ENCODE assay signal across 9 cellular contexts in the genomic region with DNA sequence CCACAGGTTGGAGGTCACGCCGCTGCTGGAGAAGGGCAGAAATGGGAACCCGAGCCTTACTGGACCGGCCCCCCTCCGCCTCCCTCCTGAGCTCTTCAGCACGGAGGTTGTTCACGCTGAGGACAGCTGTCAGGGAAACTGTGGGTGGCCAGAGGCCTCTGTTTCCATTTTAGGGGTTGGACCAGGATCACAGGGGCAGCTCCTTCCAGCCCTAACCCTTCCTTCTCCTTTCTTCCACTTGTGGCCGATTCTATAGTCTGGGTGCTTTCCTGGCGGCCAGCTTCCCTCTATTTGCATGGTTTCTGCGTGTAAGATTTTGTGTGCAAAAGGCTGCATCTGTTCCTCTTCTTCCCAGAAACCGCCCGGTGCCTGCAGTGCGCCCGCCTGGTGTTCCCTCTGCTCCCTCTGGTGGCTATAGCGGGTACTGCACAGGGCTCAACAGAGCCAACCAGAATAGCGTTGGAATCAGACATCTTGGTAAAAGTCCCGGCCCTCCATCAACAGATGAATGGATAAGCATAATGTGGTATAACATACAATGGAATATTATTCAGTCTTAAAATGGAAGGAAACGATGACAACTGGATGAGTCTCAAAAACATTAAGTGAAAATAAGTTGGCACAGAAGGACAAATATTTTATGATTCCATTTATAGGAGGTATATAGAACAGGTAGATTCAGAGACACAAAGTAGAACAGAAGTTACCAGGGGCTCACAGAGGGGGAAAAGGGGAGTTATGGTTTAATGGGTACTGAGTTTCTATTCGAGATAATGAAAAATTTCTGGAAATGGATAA. TPM values are rescaled to one million over a fixed set of nuclear protein-coding genes. Genes with fewer than 3 reads are reported as not detected.
A peak's percentile ranks its signal among the peaks of the same experiment; 100 is the strongest.
DNase-seq lines count a peak whose midpoint lies in the region; TF ChIP-seq lines count a peak whose summit lies in the region.
"Had no signal": no experiment of that assay in that cellular context is flagged by ENCODE, and none has a peak within 500 bp of the region (broad histone marks: within the 10 kb centered on the region; RNA-seq: fewer than 3 reads in every experiment).

No MANE protein-coding gene starts in this region.

- H3K4me1 ChIP-seq in Karpas-422 (ENCODE audit: low read length), result no peaks in the 10 kb centered on the region

- H3K9me3 ChIP-seq in Karpas-422 (ENCODE audit: low read length), result no peaks in the 10 kb centered on the region

- no peaks in the 10 kb centered on the region for H3K79me2 ChIP-seq in Karpas-422 (ENCODE audit: low read length)

- H3K27ac Mint-ChIP-seq in activated T-helper 2 cell treated with anti-CD3 and anti-CD28 coated beads, Interferon-gamma antibody, Interleukin-2, Interleukin-4, amounts not matched to agents 10 μg/mL and 5 μg/mL and 100 μg/mL, durations not matched to agents 14 hours and 24 hours and 36 hours, result no peak overlapping the region

- peaks cover 6% of the 10 kb centered on the region for H3K4me1 Mint-ChIP-seq in activated T-helper 2 cell treated with anti-CD3 and anti-CD28 coated beads, Interferon-gamma antibody, Interleukin-2, Interleukin-4, amounts not matched to agents 10 μg/mL and 5 μg/mL and 100 μg/mL, durations not matched to agents 14 hours and 24 hours and 36 hours (ENCODE audit: low read depth)

- H2AFZ ChIP-seq in Karpas-422 (ENCODE audit: low read length), result no peak overlapping the region; the same call in 1 of the 2 replicates

- intact Hi-C loops in activated T-helper 2 cell treated with anti-CD3 and anti-CD28 coated beads, Interferon-gamma antibody, Interleukin-2, Interleukin-4, amounts not matched to agents 10 μg/mL and 5 μg/mL and 100 μg/mL, durations not matched to agents 14 hours and 24 hours and 36 hours (cut with micrococcal nuclease), result loop anchor here (1.0 kb wide), 1 partner anchor 118 kb away; no protein-coding TSS in a partner anchor

- no peak overlapping the region for H3K4me2 ChIP-seq in Karpas-422 (ENCODE audit: low read depth, low read length, poor library complexity, severe bottlenecking)

- no peak overlapping the region for H3K4me3 Mint-ChIP-seq in activated T-helper 2 cell treated with anti-CD3 and anti-CD28 coated beads, Interferon-gamma antibody, Interleukin-2, Interleukin-4, amounts not matched to agents 10 μg/mL and 5 μg/mL and 100 μg/mL, durations not matched to agents 14 hours and 24 hours and 36 hours (ENCODE audit: low read depth)

- TF ChIP-seq CTCF in GM06990 (IDR thresholded peaks at IDR 0.05; ENCODE audit: insufficient read depth, low read length, poor library complexity, severe bottlenecking) (peak; percentile 100), foreskin fibroblast (IDR thresholded peaks at IDR 0.05; ENCODE audit: low read depth, low read length) (peak; percentile 100)

- H3K27me3 Mint-ChIP-seq in activated T-helper 2 cell treated with anti-CD3 and anti-CD28 coated beads, Interferon-gamma antibody, Interleukin-2, Interleukin-4, amounts not matched to agents 10 μg/mL and 5 μg/mL and 100 μg/mL, durations not matched to agents 14 hours and 24 hours and 36 hours (ENCODE audit: low read depth), result peaks cover 10% of the 10 kb centered on the region

- no peaks in the 10 kb centered on the region for H3K9me3 Mint-ChIP-seq in activated T-helper 2 cell treated with anti-CD3 and anti-CD28 coated beads, Interferon-gamma antibody, Interleukin-2, Interleukin-4, amounts not matched to agents 10 μg/mL and 5 μg/mL and 100 μg/mL, durations not matched to agents 14 hours and 24 hours and 36 hours

- peak; percentile 26 for DNase-seq in GM06990 (ENCODE audit: extremely low read depth, insufficient read length)
- DNase-seq in Karpas-422, result peak; percentile 90
- DNase-seq in SHP77 treated with DMSO at 0.1 percent for 48 hours (lab: John Stamatoyannopoulos, UW), result peak; percentile 42
- DNase-seq in activated T-helper 2 cell treated with anti-CD3 and anti-CD28 coated beads, Interferon-gamma antibody, Interleukin-2, Interleukin-4, amounts not matched to agents 10 μg/mL and 5 μg/mL and 100 μg/mL, durations not matched to agents 14 hours and 24 hours and 36 hours (ENCODE audit: low spot score), result peak; percentile 66
- peak; percentile 66 to 90 for DNase-seq in foreskin fibroblast
- DNase-seq in nucleus accumbens (lab: John Stamatoyannopoulos, UW), result peak in 55 of 56 donors; percentile 13 to 96 (median 72)
- DNase-seq in superior temporal gyrus (ENCODE audit: extremely low spot score), result peak; percentile 94
- no peak for DNase-seq in cortex of kidney (lab: John Stamatoyannopoulos, UW)

- no peaks in the 10 kb centered on the region for H3K9me2 ChIP-seq in Karpas-422 (replicated peaks; ENCODE audit: insufficient read depth, low read length)

- H3K27me3 ChIP-seq in GM06990 (replicated peaks; ENCODE audit: control insufficient read depth, insufficient read depth, low read length) (no peaks in the 10 kb centered on the region; the same call in none of the 2 replicates), Karpas-422 (ENCODE audit: low read length) (no peaks in the 10 kb centered on the region)

- no peaks in the 10 kb centered on the region for H3K36me3 ChIP-seq in GM06990 (ENCODE audit: control insufficient read depth, insufficient read depth, low read length)
- H3K36me3 ChIP-seq in Karpas-422 (ENCODE audit: insufficient read depth, low read length), result no peaks in the 10 kb centered on the region

- no peak overlapping the region for H3K9ac ChIP-seq in Karpas-422 (ENCODE audit: low read length)

- H3K4me3 ChIP-seq in GM06990 (replicated peaks; ENCODE audit: low read depth, low read length), result no peak overlapping the region
- H3K4me3 ChIP-seq in Karpas-422 (ENCODE audit: low read length), result no peak overlapping the region
- no peak overlapping the region for H3K4me3 ChIP-seq in foreskin fibroblast (ENCODE audit: low read depth in 1 of 2, low read length in 2 of 2)

- H3K27ac ChIP-seq in Karpas-422 (ENCODE audit: low read length), result no peak overlapping the region

- H4K20me1 ChIP-seq in Karpas-422 (ENCODE audit: insufficient read depth, low read depth, low read length), result no peaks in the 10 kb centered on the region; the same call in 1 of the 2 replicates

- H3K36me3 Mint-ChIP-seq in activated T-helper 2 cell treated with anti-CD3 and anti-CD28 coated beads, Interferon-gamma antibody, Interleukin-2, Interleukin-4, amounts not matched to agents 10 μg/mL and 5 μg/mL and 100 μg/mL, durations not matched to agents 14 hours and 24 hours and 36 hours (ENCODE audit: low read depth), result no peaks in the 10 kb centered on the region

RNA-seq across cellular contexts. Expression of gene SLC22A8, which starts 8.4 kb away (rescaled TPM):
- not detected in 2 replicates for total RNA-seq in Karpas-422 (2014; rRNA removed; shearing (Covaris generic); ENCODE audit: low replicate concordance)
- total RNA-seq in activated T-helper 2 cell treated with anti-CD3 and anti-CD28 coated beads, Interferon-gamma antibody, Interleukin-2, Interleukin-4, amounts not matched to agents 10 μg/mL and 5 μg/mL and 100 μg/mL, durations not matched to agents 14 hours and 24 hours and 36 hours, result not detected in 2 replicates
- total RNA-seq: subcutaneous adipose tissue had no signal

RNA-seq across cellular contexts. Expression of gene SLC22A6, which starts 39.3 kb away (rescaled TPM):
- total RNA-seq in Karpas-422 (2014; rRNA removed; shearing (Covaris generic); ENCODE audit: low replicate concordance), result not detected in 2 replicates
- total RNA-seq in activated T-helper 2 cell treated with anti-CD3 and anti-CD28 coated beads, Interferon-gamma antibody, Interleukin-2, Interleukin-4, amounts not matched to agents 10 μg/mL and 5 μg/mL and 100 μg/mL, durations not matched to agents 14 hours and 24 hours and 36 hours, result not detected in 2 replicates
- total RNA-seq: subcutaneous adipose tissue had no signal
